25 cellular contexts compared by ENCODE assay signal in the genomic region with DNA sequence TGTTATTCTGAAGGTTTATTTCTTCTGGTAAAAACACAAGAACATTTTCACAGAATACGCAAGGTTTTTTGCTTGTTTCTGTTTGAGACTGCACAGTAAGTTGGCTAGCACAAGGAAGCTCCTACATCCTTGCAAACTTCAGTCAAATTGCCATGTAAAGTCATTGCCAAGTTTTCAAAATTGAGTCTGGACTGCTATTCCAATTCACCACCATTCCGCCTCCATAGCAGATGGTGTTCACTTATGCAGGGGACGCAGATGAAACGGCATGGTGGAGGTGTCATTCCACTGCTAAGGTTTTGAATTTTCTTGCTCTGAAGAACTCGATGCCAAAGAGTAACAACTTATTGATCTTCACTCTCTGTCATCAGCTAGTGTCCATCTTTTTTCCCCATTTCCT.
DNase-seq lines count a peak whose midpoint lies in the region; ATAC-seq and TF ChIP-seq lines count a peak whose summit lies in the region.
"Had no signal": no experiment of that assay in that cellular context is flagged by ENCODE, and none has a peak within 500 bp of the region (broad histone marks: within the 10 kb centered on the region; RNA-seq: fewer than 3 reads in every experiment).

No MANE protein-coding gene starts in this region.

- H3K9me3 Mint-ChIP-seq in glutamatergic neuron (ENCODE audit: unreplicated experiment), result peaks cover 8% of the 10 kb centered on the region
- H3K9me3 Mint-ChIP-seq: CD14-positive monocyte, GM23338, H9 had no signal

- H3K4me1 ChIP-seq in smooth muscle cell (ENCODE audit: low read depth), result peaks cover 11% of the 10 kb centered on the region
- H3K4me1 ChIP-seq in stomach, result no peaks in the 10 kb centered on the region

- ATAC-seq in HG03175 (IDR thresholded peaks at IDR 0.05; ENCODE audit: unreplicated experiment), result no peak
- ATAC-seq: GM23338 had no signal

- H3K4me2 ChIP-seq in smooth muscle cell, result no peak overlapping the region
- H3K4me2 ChIP-seq: GM23338 had no signal

- peak; percentile 25 for DNase-seq in NCI-H1694 (lab: John Stamatoyannopoulos, UW)
- DNase-seq in NCI-H446 treated with DMSO at 0.1 percent for 48 hours (lab: John Stamatoyannopoulos, UW), result peak; percentile 82
- no peak for DNase-seq in glutamatergic neuron
- DNase-seq in superior temporal gyrus (ENCODE audit: extremely low spot score), result peak; percentile 71
- no peak for DNase-seq in smooth muscle cell (lab: John Stamatoyannopoulos, UW; ENCODE audit: unreplicated experiment)
- DNase-seq in stomach, result no peak
- DNase-seq: BE2C; CD8-positive, alpha-beta memory T cell; DMS153; DND-41; H9; KBM-7; MV-4-11; NCI-H1105; NCI-H1436 treated with DMSO at 0.1 percent for 48 hours; NCI-H2029; NCI-H2227 treated with DMSO at 0.1 percent for 48 hours; NCI-H510A treated with DMSO at 0.1 percent for 48 hours; NCI-H774; RPMI8226; SHP77; T-helper 1 cell had no signal

- H3K4me3 ChIP-seq in smooth muscle cell (no peak overlapping the region), stomach (no peak overlapping the region)
- H3K4me3 ChIP-seq: GM23338 had no signal

- peak overlapping the region; percentile 85 for H3K27ac Mint-ChIP-seq in glutamatergic neuron (ENCODE audit: unreplicated experiment)
- H3K27ac Mint-ChIP-seq: CD14-positive monocyte, GM23338, H9 had no signal

- H3K36me3 Mint-ChIP-seq in glutamatergic neuron (ENCODE audit: unreplicated experiment), result no peaks in the 10 kb centered on the region
- H3K36me3 Mint-ChIP-seq: CD14-positive monocyte; CD8-positive, alpha-beta memory T cell had no signal

- no peak for TF ChIP-seq POLR2A in stomach (IDR thresholded peaks at IDR 0.05)

- intact Hi-C loops in stomach (cut with DNase I; ENCODE audit: low total_unique reads), result no loop called here

- 97% methylated on average over 5 of the region's 5 CpGs for WGBS in smooth muscle cell (ENCODE audit: low lambda C conversion rate)
- WGBS in stomach, 5 donors, result 85 to 95% (median 93%) methylated on average over 5 of the region's 5 CpGs

- H3K4me1 Mint-ChIP-seq in glutamatergic neuron (ENCODE audit: low read depth, unreplicated experiment), result peaks cover 41% of the 10 kb centered on the region
- H3K4me1 Mint-ChIP-seq: CD14-positive monocyte; CD8-positive, alpha-beta memory T cell had no signal

- H3K27me3 ChIP-seq in smooth muscle cell (ENCODE audit: low read depth), result no peaks in the 10 kb centered on the region
- no peaks in the 10 kb centered on the region for H3K27me3 ChIP-seq in stomach
- H3K27me3 ChIP-seq: BE2C had no signal

- H4K20me1 ChIP-seq in smooth muscle cell (ENCODE audit: low read depth), result no peaks in the 10 kb centered on the region

- no peaks in the 10 kb centered on the region for H3F3A ChIP-seq in smooth muscle cell (ENCODE audit: low read depth)

- no peak overlapping the region for H3K9ac ChIP-seq in smooth muscle cell (ENCODE audit: low read depth)

- no peaks in the 10 kb centered on the region for H3K27me3 Mint-ChIP-seq in glutamatergic neuron (ENCODE audit: unreplicated experiment)
- H3K27me3 Mint-ChIP-seq: CD8-positive, alpha-beta memory T cell had no signal

- TF ChIP-seq CTCF in glutamatergic neuron (IDR thresholded peaks at IDR 0.05; ENCODE audit: partially characterized antibody, unreplicated experiment) (no peak), smooth muscle cell (IDR thresholded peaks at IDR 0.05; ENCODE audit: borderline replicate concordance, insufficient read depth, poor library complexity, severe bottlenecking) (no peak), stomach (IDR thresholded peaks at IDR 0.05) (no peak)

- H3K4me3 Mint-ChIP-seq in glutamatergic neuron (ENCODE audit: unreplicated experiment), result peak overlapping the region; percentile 44
- H3K4me3 Mint-ChIP-seq: CD14-positive monocyte; CD8-positive, alpha-beta memory T cell; GM23338; H9 had no signal

- H3K9me3 ChIP-seq in smooth muscle cell (replicated peaks; ENCODE audit: low read depth), result no peaks in the 10 kb centered on the region
- H3K9me3 ChIP-seq in stomach, result no peaks in the 10 kb centered on the region
- H3K9me3 ChIP-seq: BE2C had no signal

- H3K79me2 ChIP-seq in smooth muscle cell (ENCODE audit: low read depth), result no peaks in the 10 kb centered on the region

- H3K27ac ChIP-seq in smooth muscle cell (ENCODE audit: low read depth) (no peak overlapping the region), stomach (no peak overlapping the region)

- H3K36me3 ChIP-seq in smooth muscle cell (ENCODE audit: low read depth), result no peaks in the 10 kb centered on the region
- no peaks in the 10 kb centered on the region for H3K36me3 ChIP-seq in stomach
- H3K36me3 ChIP-seq: BE2C had no signal

- no peak overlapping the region for H2AFZ ChIP-seq in smooth muscle cell (ENCODE audit: low read depth)
- H2AFZ ChIP-seq: GM23338 had no signal

- TF ChIP-seq EP300 in stomach (IDR thresholded peaks at IDR 0.05), result no peak

Comparison
In these comparisons a context has a peak if more than half of its experiments do, and no peak if none do; other contexts are left out.
1. DNase-seq: peak in NCI-H1694 (single experiment), NCI-H446 treated with DMSO at 0.1 percent for 48 hours (single experiment) and superior temporal gyrus (single experiment); none in glutamatergic neuron (single experiment), smooth muscle cell (single experiment) and stomach (single experiment).